ENCODE assay signal across 8 cellular contexts in the genomic region with DNA sequence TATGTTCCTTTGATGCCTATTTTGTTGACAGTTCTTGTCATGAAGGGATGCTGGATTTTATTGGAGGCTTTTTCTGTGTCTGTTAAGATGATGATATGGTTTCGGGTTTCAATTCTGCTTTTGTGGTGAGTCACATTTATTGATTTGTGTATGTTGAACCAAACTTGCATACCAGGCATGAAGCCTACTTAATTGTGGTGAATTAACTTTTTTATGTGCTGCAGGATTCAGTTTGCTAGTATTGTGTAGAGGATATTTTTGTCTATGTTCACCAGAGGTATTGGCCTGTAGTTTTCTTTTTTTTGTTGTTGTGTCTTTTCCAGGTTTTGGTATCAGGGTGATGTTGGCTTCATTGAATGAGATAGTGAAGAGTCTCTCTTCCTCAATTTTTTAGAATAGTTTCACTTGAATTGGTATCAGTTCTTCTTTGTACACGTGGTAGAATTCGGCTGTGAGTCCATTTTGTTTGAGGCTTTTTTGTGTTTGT.
DNase-seq lines count a peak whose midpoint lies in the region; ATAC-seq, FAIRE-seq and TF ChIP-seq lines count a peak whose summit lies in the region.

No MANE protein-coding gene starts in this region.

- intact Hi-C loops in activated CD4-positive, alpha-beta memory T cell treated with anti-CD3 and anti-CD28 coated beads for 36 hours (cut with micrococcal nuclease): no loop called here
- intact Hi-C loops in CD8-positive, alpha-beta T cell (cut with DNase I, micrococcal nuclease): no loop called here

- H3K27me3 ChIP-seq in CD8-positive, alpha-beta T cell (ENCODE audit: insufficient read depth, low read length): no peaks in the 10 kb centered on the region

- peaks cover 1% of the 10 kb centered on the region for H3K36me3 Mint-ChIP-seq in activated CD4-positive, alpha-beta memory T cell treated with anti-CD3 and anti-CD28 coated beads for 36 hours
- no peaks in the 10 kb centered on the region for H3K36me3 Mint-ChIP-seq in CD8-positive, alpha-beta T cell

- peak; percentile 94 for FAIRE-seq in GM12891 (lab: Jason Lieb, UNC)

- POLR2A ChIA-PET in activated CD4-positive, alpha-beta memory T cell treated with anti-CD3 and anti-CD28 coated beads for 36 hours (lab: Charles Lee): no interaction called here
- POLR2A ChIA-PET in CD8-positive, alpha-beta T cell (lab: Charles Lee): no interaction called here

- no peak overlapping the region for H3K4me3 ChIP-seq in CD8-positive, alpha-beta T cell (ENCODE audit: low read depth, low read length)

- no peaks in the 10 kb centered on the region for H3K4me1 Mint-ChIP-seq in activated CD4-positive, alpha-beta memory T cell treated with anti-CD3 and anti-CD28 coated beads for 36 hours (ENCODE audit: low read depth)
- no peaks in the 10 kb centered on the region for H3K4me1 Mint-ChIP-seq in CD8-positive, alpha-beta T cell (ENCODE audit: low read depth)

- no peaks in the 10 kb centered on the region for H3K36me3 ChIP-seq in CD8-positive, alpha-beta T cell (ENCODE audit: insufficient read depth, low read length)

- no peak for TF ChIP-seq CTCF in CD8-positive, alpha-beta T cell (IDR thresholded peaks at IDR 0.05)

- no peaks in the 10 kb centered on the region for H3K4me1 ChIP-seq in CD8-positive, alpha-beta T cell (ENCODE audit: insufficient read depth, low read length)

- H3K27ac ChIP-seq in CD8-positive, alpha-beta T cell (ENCODE audit: low read depth, low read length): no peak overlapping the region

- peak; percentile 89 for ATAC-seq in GM19452 (IDR thresholded peaks at IDR 0.05; ENCODE audit: unreplicated experiment)
- ATAC-seq in HG03025 (IDR thresholded peaks at IDR 0.05; ENCODE audit: low FRiP score, unreplicated experiment): peak; percentile 80
- no peak for ATAC-seq in CD8-positive, alpha-beta T cell

- H3K9me3 Mint-ChIP-seq in activated CD4-positive, alpha-beta memory T cell treated with anti-CD3 and anti-CD28 coated beads for 36 hours: peaks cover 8% of the 10 kb centered on the region
- peaks cover 5% of the 10 kb centered on the region for H3K9me3 Mint-ChIP-seq in CD8-positive, alpha-beta T cell

- DNase-seq in GM12891 (ENCODE audit: insufficient read length, low spot score): no peak
- peak; percentile 32 for DNase-seq in NCI-H345 treated with DMSO at 0.1 percent for 48 hours (lab: John Stamatoyannopoulos, UW; ENCODE audit: unreplicated experiment)
- no peak for DNase-seq in hypothalamus (lab: John Stamatoyannopoulos, UW)
- DNase-seq in DMS 273 (lab: John Stamatoyannopoulos, UW; ENCODE audit: unreplicated experiment): no peak
- no peak for DNase-seq in activated CD4-positive, alpha-beta memory T cell treated with anti-CD3 and anti-CD28 coated beads for 36 hours
- DNase-seq in CD8-positive, alpha-beta T cell: no peak

- H3K27me3 Mint-ChIP-seq in activated CD4-positive, alpha-beta memory T cell treated with anti-CD3 and anti-CD28 coated beads for 36 hours: peaks cover 6% of the 10 kb centered on the region
- no peaks in the 10 kb centered on the region for H3K27me3 Mint-ChIP-seq in CD8-positive, alpha-beta T cell (ENCODE audit: low read depth)

- no peak overlapping the region for H3K27ac Mint-ChIP-seq in activated CD4-positive, alpha-beta memory T cell treated with anti-CD3 and anti-CD28 coated beads for 36 hours
- no peak overlapping the region for H3K27ac Mint-ChIP-seq in CD8-positive, alpha-beta T cell

- no peaks in the 10 kb centered on the region for H3K9me3 ChIP-seq in CD8-positive, alpha-beta T cell (ENCODE audit: low read length)

- CTCF ChIA-PET in activated CD4-positive, alpha-beta memory T cell treated with anti-CD3 and anti-CD28 coated beads for 36 hours (lab: Charles Lee): no interaction called here
- CTCF ChIA-PET in CD8-positive, alpha-beta T cell (lab: Charles Lee): no interaction called here

- TF ChIP-seq POLR2A in GM12891 (IDR thresholded peaks at IDR 0.05; ENCODE audit: low read depth, low read length): no peak

- H3K4me3 Mint-ChIP-seq in activated CD4-positive, alpha-beta memory T cell treated with anti-CD3 and anti-CD28 coated beads for 36 hours: no peak overlapping the region
- H3K4me3 Mint-ChIP-seq in CD8-positive, alpha-beta T cell: no peak overlapping the region

TF ChIP-seq in GM12891, 5 proteins besides CTCF, POLR2A, EP300 and RAD21:
- TF ChIP-seq SPI1 (IDR thresholded peaks at IDR 0.05; ENCODE audit: low read depth, low read length) (peak; percentile 93), POLR2AphosphoS5 (IDR thresholded peaks at IDR 0.05; ENCODE audit: low read depth, low read length) (no peak)
